ENCODE assay signal across 15 cellular contexts in genomic region chr10:66940950-66941349, GRCh38. TPM values are rescaled to one million over a fixed set of nuclear protein-coding genes. Genes with fewer than 3 reads are reported as not detected.
A peak's percentile ranks its signal among the peaks of the same experiment; 100 is the strongest.
DNase-seq lines count a peak whose midpoint lies in the region; ATAC-seq, FAIRE-seq and TF ChIP-seq lines count a peak whose summit lies in the region.
"Had no signal": no experiment of that assay in that cellular context is flagged by ENCODE, and none has a peak within 500 bp of the region (broad histone marks: within the 10 kb centered on the region; RNA-seq: fewer than 3 reads in every experiment).

No MANE protein-coding gene starts in this region.

- no peak for TF ChIP-seq POLR2A in H54 (IDR thresholded peaks at IDR 0.05; ENCODE audit: low read depth, low read length)

- H3K36me3 Mint-ChIP-seq in brain: peaks cover 33% of the 10 kb centered on the region

- H3K27me3 Mint-ChIP-seq in brain: no peaks in the 10 kb centered on the region

- peaks cover 38% of the 10 kb centered on the region for H3K4me1 Mint-ChIP-seq in brain

- no peak for DNase-seq in H54 (ENCODE audit: insufficient read length, low spot score)
- DNase-seq in left kidney (ENCODE audit: low read depth, low spot score): peak; percentile 55
- peak; percentile 8 for DNase-seq in retina
- DNase-seq in stimulated activated naive CD4-positive, alpha-beta T cell treated with Interleukin-2 at 50 U/mL for 16 hours (lab: John Stamatoyannopoulos, UW): no peak
- no peak for DNase-seq in SK-N-DZ (ENCODE audit: low spot score)
- DNase-seq in GM13976 (ENCODE audit: low spot score): no peak
- DNase-seq: Caco-2, IMR-90, NCI-H1436, NCI-H2081 treated with DMSO at 0.1 percent for 48 hours had no signal

- peak overlapping the region; percentile 66 to 95 (median 80) for H3K27ac Mint-ChIP-seq in brain

- no peak for TF ChIP-seq CTCF in brain (conservative IDR thresholded peaks at IDR 0.05)
- no peak for TF ChIP-seq CTCF in GM13976 (IDR thresholded peaks at IDR 0.05; ENCODE audit: borderline replicate concordance, control extremely low read depth, extremely low read depth, insufficient read depth, missing control alignments)

- ATAC-seq in GM18870 (IDR thresholded peaks at IDR 0.05; ENCODE audit: unreplicated experiment): no peak
- ATAC-seq: HCT116, Right ventricle myocardium inferior had no signal

- H3K4me3 Mint-ChIP-seq in brain: peak overlapping the region in 4 of 5 experiments; percentile 9 to 71 (median 53)

- in situ Hi-C loops in GM13976 (cut with MboI; ENCODE audit: low sequenced_read_pairs, unreplicated experiment): no loop called here

- peak; percentile 41 for FAIRE-seq in H54 (lab: Jason Lieb, UNC)
- FAIRE-seq: A204.1 had no signal

- peaks cover 0 to 4% (median 0%) of the 10 kb centered on the region in 5 experiments for H3K9me3 Mint-ChIP-seq in brain

RNA-seq across cellular contexts. Expression of gene LRRTM3, which starts 15.1 kb away (rescaled TPM):
- 0.85 TPM for polyA plus RNA-seq in brain (ENCODE audit: insufficient read depth, low read depth, low replicate concordance)
- polyA plus RNA-seq in SK-N-DZ (2014; cell fraction: cytosol; rRNA removed): not detected in 2 replicates
- polyA plus RNA-seq in SK-N-DZ (2014; cell fraction: nucleus; rRNA removed): not detected in 2 replicates
- polyA plus RNA-seq: IMR-90 had no signal

Comparison
In these comparisons a context has a peak if more than half of its experiments do, and no peak if none do; other contexts are left out.
1. DNase-seq: peak in left kidney (single experiment) and retina (single experiment); none in H54 (single experiment), stimulated activated naive CD4-positive, alpha-beta T cell treated with Interleukin-2 at 50 U/mL for 16 hours (single experiment), SK-N-DZ (single experiment) and GM13976 (single experiment).